Comparison of ENCODE assay signal across 17 cellular contexts in genomic region chr21:9839011-9839661, GRCh38.
DNase-seq lines count a peak whose midpoint lies in the region; ATAC-seq and TF ChIP-seq lines count a peak whose summit lies in the region.
"Had no signal": no experiment of that assay in that cellular context is flagged by ENCODE, and none has a peak within 500 bp of the region (broad histone marks: within the 10 kb centered on the region; RNA-seq: fewer than 3 reads in every experiment).

No MANE protein-coding gene starts in this region.

- TF ChIP-seq CTCF in endothelial cell (IDR thresholded peaks at IDR 0.05; ENCODE audit: unreplicated experiment): no peak
- no peak for TF ChIP-seq CTCF in WERI-Rb-1 (IDR thresholded peaks at IDR 0.05; ENCODE audit: low read depth, low read length)
- TF ChIP-seq CTCF in PC-9 (conservative IDR thresholded peaks at IDR 0.05): no peak

- H3K27me3 Mint-ChIP-seq in endothelial cell (ENCODE audit: unreplicated experiment): peaks cover 28% of the 10 kb centered on the region
- no peaks in the 10 kb centered on the region for H3K27me3 Mint-ChIP-seq in naive thymus-derived CD4-positive, alpha-beta T cell
- H3K27me3 Mint-ChIP-seq: activated naive CD8-positive, alpha-beta T cell treated with anti-CD3 and anti-CD28 coated beads, Interleukin-2, amount 50 U/mL, for 24 hours; type B pancreatic cell had no signal

- H3K9me3 ChIP-seq in naive thymus-derived CD4-positive, alpha-beta T cell (ENCODE audit: control insufficient read depth in 2 of 3, low read length in 3 of 3): peaks cover 0 to 21% (median 0%) of the 10 kb centered on the region in 3 experiments
- peaks cover 9% of the 10 kb centered on the region for H3K9me3 ChIP-seq in WERI-Rb-1 (ENCODE audit: severe bottlenecking)
- H3K9me3 ChIP-seq in PC-9 (ENCODE audit: insufficient read depth, low read depth): no peaks in the 10 kb centered on the region
- H3K9me3 ChIP-seq: pancreas had no signal

- H2AFZ ChIP-seq in PC-9: no peak overlapping the region

- peak overlapping the region; percentile 70 for H3K27ac Mint-ChIP-seq in endothelial cell (ENCODE audit: unreplicated experiment)
- H3K27ac Mint-ChIP-seq in naive thymus-derived CD4-positive, alpha-beta T cell: no peak overlapping the region
- H3K27ac Mint-ChIP-seq: activated naive CD8-positive, alpha-beta T cell treated with anti-CD3 and anti-CD28 coated beads, Interleukin-2, amount 50 U/mL, for 24 hours; mesothelial cell of epicardium; type B pancreatic cell had no signal

- peak; percentile 31 for ATAC-seq in naive thymus-derived CD4-positive, alpha-beta T cell
- ATAC-seq in HG03280 (IDR thresholded peaks at IDR 0.05; ENCODE audit: unreplicated experiment): no peak
- ATAC-seq: activated naive CD8-positive, alpha-beta T cell treated with anti-CD3 and anti-CD28 coated beads, Interleukin-2, amount 50 U/mL, for 24 hours had no signal

- BruUV-seq in PC-9 (replicated peaks; lab: Mats Ljungman, UMichigan): no TSS peak

- POLR2A ChIA-PET in HEK293T (lab: Yijun Ruan, JAX): no interaction called here
- POLR2A ChIA-PET in naive thymus-derived CD4-positive, alpha-beta T cell (lab: Charles Lee): no interaction called here
- POLR2A ChIA-PET in PC-9 (lab: Charles Lee; ENCODE audit: unreplicated experiment): no interaction called here

- no peaks in the 10 kb centered on the region for H3K9me2 ChIP-seq in PC-9 (ENCODE audit: insufficient read depth)

- peaks cover 20% of the 10 kb centered on the region for H3K36me3 Mint-ChIP-seq in endothelial cell (ENCODE audit: low read depth, unreplicated experiment)
- H3K36me3 Mint-ChIP-seq in naive thymus-derived CD4-positive, alpha-beta T cell: peaks cover 0 to 5% (median 0%) of the 10 kb centered on the region in 5 donors
- H3K36me3 Mint-ChIP-seq: type B pancreatic cell had no signal

- no peaks in the 10 kb centered on the region for H3K4me1 Mint-ChIP-seq in endothelial cell (ENCODE audit: unreplicated experiment)
- H3K4me1 Mint-ChIP-seq in naive thymus-derived CD4-positive, alpha-beta T cell: no peaks in the 10 kb centered on the region
- H3K4me1 Mint-ChIP-seq: activated naive CD8-positive, alpha-beta T cell treated with anti-CD3 and anti-CD28 coated beads, Interleukin-2, amount 50 U/mL, for 24 hours; mesothelial cell of epicardium had no signal

- H3K4me1 ChIP-seq in naive thymus-derived CD4-positive, alpha-beta T cell (ENCODE audit: control insufficient read depth in 2 of 2, insufficient read depth in 2 of 2, low read length in 2 of 2): no peaks in the 10 kb centered on the region
- no peaks in the 10 kb centered on the region for H3K4me1 ChIP-seq in PC-9 (replicated peaks; ENCODE audit: insufficient read depth)
- H3K4me1 ChIP-seq: esophagus squamous epithelium, pancreas, SJSA1 had no signal

- intact Hi-C loops in naive thymus-derived CD4-positive, alpha-beta T cell (cut with micrococcal nuclease): no loop called here
- intact Hi-C loops in PC-9 (cut with micrococcal nuclease; ENCODE audit: unreplicated experiment): no loop called here

- H3F3A ChIP-seq in PC-9 (ENCODE audit: insufficient read depth, low read depth): no peaks in the 10 kb centered on the region

- no peak overlapping the region for H3K4me2 ChIP-seq in PC-9

- peak; percentile 5 for DNase-seq in AG08396 (ENCODE audit: low spot score)
- peak; percentile 4 for DNase-seq in HEK293T (ENCODE audit: extremely low spot score)
- no peak for DNase-seq in endothelial cell (ENCODE audit: low spot score)
- peak in 1 of 9 donors; percentile 8 for DNase-seq in naive thymus-derived CD4-positive, alpha-beta T cell
- DNase-seq in WERI-Rb-1: no peak
- DNase-seq in PC-9: no peak
- DNase-seq in activated gamma-delta T cell treated with Interleukin-2 at 50 U/mL for 16 hours: no peak
- DNase-seq: activated CD8-positive, alpha-beta memory T cell treated with anti-CD3 and anti-CD28 coated beads, Interleukin-2, amount 50 U/mL, for 48 hours; activated naive CD8-positive, alpha-beta T cell treated with anti-CD3 and anti-CD28 coated beads, Interleukin-2, amount 50 U/mL, for 24 hours; esophagus squamous epithelium; NCI-H146; NCI-H774 had no signal

- H4K20me1 ChIP-seq in PC-9 (ENCODE audit: insufficient read depth): no peaks in the 10 kb centered on the region

- no peaks in the 10 kb centered on the region for H3K79me2 ChIP-seq in PC-9 (ENCODE audit: low read depth)

- peak overlapping the region; percentile 85 for H3K4me3 Mint-ChIP-seq in endothelial cell (ENCODE audit: unreplicated experiment)
- H3K4me3 Mint-ChIP-seq in naive thymus-derived CD4-positive, alpha-beta T cell: no peak overlapping the region
- H3K4me3 Mint-ChIP-seq: activated naive CD8-positive, alpha-beta T cell treated with anti-CD3 and anti-CD28 coated beads, Interleukin-2, amount 50 U/mL, for 24 hours; mesothelial cell of epicardium; type B pancreatic cell had no signal

- H3K27ac ChIP-seq in naive thymus-derived CD4-positive, alpha-beta T cell (ENCODE audit: low read depth, low read length): no peak overlapping the region
- H3K27ac ChIP-seq in WERI-Rb-1 (no peak overlapping the region), PC-9 (no peak overlapping the region)
- H3K27ac ChIP-seq: esophagus squamous epithelium, pancreas, SJSA1 had no signal

- no peaks in the 10 kb centered on the region for H3K27me3 ChIP-seq in naive thymus-derived CD4-positive, alpha-beta T cell (ENCODE audit: control insufficient read depth in 2 of 2, insufficient read depth in 2 of 2, low read length in 2 of 2)
- H3K27me3 ChIP-seq in WERI-Rb-1 (ENCODE audit: insufficient read depth, low read depth, severe bottlenecking): peaks cover 18% of the 10 kb centered on the region
- peaks cover 24% of the 10 kb centered on the region for H3K27me3 ChIP-seq in PC-9 (ENCODE audit: insufficient read depth, low read depth)
- H3K27me3 ChIP-seq: esophagus squamous epithelium, pancreas, SJSA1 had no signal

- no peak overlapping the region for H3K4me3 ChIP-seq in naive thymus-derived CD4-positive, alpha-beta T cell (ENCODE audit: low read length)
- H3K4me3 ChIP-seq in WERI-Rb-1 (ENCODE audit: low read depth, low read length) (no peak overlapping the region), PC-9 (no peak overlapping the region)
- H3K4me3 ChIP-seq: esophagus squamous epithelium, pancreas, SJSA1 had no signal

- peaks cover 40% of the 10 kb centered on the region for H3K9me3 Mint-ChIP-seq in endothelial cell (ENCODE audit: unreplicated experiment)
- peaks cover 9 to 46% (median 29%) of the 10 kb centered on the region in 11 donors for H3K9me3 Mint-ChIP-seq in naive thymus-derived CD4-positive, alpha-beta T cell

- CTCF ChIA-PET in HEK293T (lab: Yijun Ruan, JAX): no interaction called here
- CTCF ChIA-PET in naive thymus-derived CD4-positive, alpha-beta T cell (lab: Charles Lee): no interaction called here
- CTCF ChIA-PET in PC-9 (lab: Charles Lee): no interaction called here

- H3K36me3 ChIP-seq in naive thymus-derived CD4-positive, alpha-beta T cell (ENCODE audit: control insufficient read depth in 2 of 3, insufficient read depth in 3 of 3, low read length in 3 of 3): no peaks in the 10 kb centered on the region
- H3K36me3 ChIP-seq in WERI-Rb-1 (no peaks in the 10 kb centered on the region), PC-9 (ENCODE audit: low read depth) (no peaks in the 10 kb centered on the region)
- H3K36me3 ChIP-seq: esophagus squamous epithelium, pancreas, SJSA1 had no signal

TF ChIP-seq in HEK293T, 16 proteins besides CTCF, POLR2A, EP300 and RAD21:
- TF ChIP-seq SP1 (IDR thresholded peaks at IDR 0.05): no peak
- no peak for TF ChIP-seq HDGF (IDR thresholded peaks at IDR 0.05; ENCODE audit: borderline replicate concordance)
- TF ChIP-seq BHLHE40 (IDR thresholded peaks at IDR 0.05; ENCODE audit: borderline replicate concordance): no peak
- no peak for TF ChIP-seq SUZ12 (IDR thresholded peaks at IDR 0.05)
- TF ChIP-seq PKNOX1 (IDR thresholded peaks at IDR 0.05): no peak
- TF ChIP-seq ELF4 (IDR thresholded peaks at IDR 0.05): no peak
- TF ChIP-seq ZNF384 (IDR thresholded peaks at IDR 0.05): no peak
- no peak for TF ChIP-seq LEF1 (IDR thresholded peaks at IDR 0.05; ENCODE audit: borderline replicate concordance)
- no peak for TF ChIP-seq CTBP1 (IDR thresholded peaks at IDR 0.05; ENCODE audit: borderline replicate concordance)
- TF ChIP-seq FOXK2 (IDR thresholded peaks at IDR 0.05): no peak
- no peak for TF ChIP-seq L3MBTL2 (conservative IDR thresholded peaks at IDR 0.05)
- no peak for TF ChIP-seq ARNT (IDR thresholded peaks at IDR 0.05)
TF ChIP-seq in HEK293T: peak in this region for 0.

Comparison
In these comparisons a context has a peak if more than half of its experiments do, and no peak if none do; other contexts are left out.
1. DNase-seq: peak in AG08396 (single experiment) and HEK293T (single experiment); none in endothelial cell (single experiment), WERI-Rb-1 (single experiment), PC-9 (0 of 2) and activated gamma-delta T cell treated with Interleukin-2 at 50 U/mL for 16 hours (single experiment).